In genomic region chr13:75326173-75327131, GRCh38 we compare ENCODE assay signal across 8 cellular contexts.
DNase-seq lines count a peak whose midpoint lies in the region; ATAC-seq, FAIRE-seq and TF ChIP-seq lines count a peak whose summit lies in the region.

No MANE protein-coding gene starts in this region.

- H3K9me3 ChIP-seq in K562 (replicated peaks; ENCODE audit: control insufficient read depth, insufficient read depth, low read depth, low read length): no peaks in the 10 kb centered on the region

- no peaks in the 10 kb centered on the region for H3K36me3 ChIP-seq in K562 (ENCODE audit: control insufficient read depth, insufficient read depth, low read length)

- H3K27me3 ChIP-seq in K562 (ENCODE audit: control insufficient read depth in 2 of 2, insufficient read depth in 2 of 2, low read length in 2 of 2): no peaks in the 10 kb centered on the region

- peaks cover 6 to 64% (median 50%) of the 10 kb centered on the region in 4 donors for H3K4me1 Mint-ChIP-seq in naive thymus-derived CD8-positive, alpha-beta T cell

- TF ChIP-seq RAD21 in K562 (CRISPR knock-in tag; conservative IDR thresholded peaks at IDR 0.05 in 1 of 2, IDR thresholded peaks at IDR 0.05 in 1 of 2): no peak; a peak in 1 of 4 replicates

- CTCF ChIA-PET in K562 (lab: Yijun Ruan, JAX; ENCODE audit: low intra/inter-chr PET ratio): no interaction called here

- POLR2A ChIA-PET in K562 (lab: Yijun Ruan, JAX): no interaction called here
- POLR2A ChIA-PET in naive thymus-derived CD8-positive, alpha-beta T cell (lab: Charles Lee): interaction anchor here (0.6 to 2.3 kb wide), 13 partner anchors 10 to 1700 kb away, joined by 3 to 10 read pairs (median 5); partner anchors contain the start of genes CLN5, COMMD6, FBXL3 and KCTD12

- TF ChIP-seq POLR2A in K562 (conservative IDR thresholded peaks at IDR 0.05): no peak

- peak; percentile 79 for TF ChIP-seq EP300 in K562 (IDR thresholded peaks at IDR 0.05; ENCODE audit: low read length)

- no TSS peak for BruUV-seq in K562 (replicated peaks; lab: Mats Ljungman, UMichigan)

- peak overlapping the region; percentile 78 for H3K4me2 ChIP-seq in K562 (ENCODE audit: insufficient read depth, low read length)

- H4K20me1 ChIP-seq in K562 (replicated peaks; ENCODE audit: control insufficient read depth, insufficient read depth, low read length): no peaks in the 10 kb centered on the region

- peak; percentile 75 for FAIRE-seq in K562 (lab: Jason Lieb, UNC)

- peak overlapping the region; percentile 75 for H2AFZ ChIP-seq in K562 (ENCODE audit: low read depth, low read length)

- H3K4me3 Mint-ChIP-seq in naive thymus-derived CD8-positive, alpha-beta T cell: peak overlapping the region; percentile 90 to 96 (median 94)

- peak overlapping the region; percentile 75 for H3K27ac ChIP-seq in K562 (ENCODE audit: extremely low read depth, low read depth, low read length)

- peak overlapping the region; percentile 28; the same call in 1 of the 2 replicates for H3K4me3 ChIP-seq in K562

- H3K4me1 ChIP-seq in K562 (replicated peaks in 1 of 2; ENCODE audit: control insufficient read depth in 2 of 2, insufficient read depth in 2 of 2, low read length in 2 of 2): peaks cover 0 to 6% of the 10 kb centered on the region in 2 experiments; a peak in 2 of 5 replicates

- H3K79me2 ChIP-seq in K562 (ENCODE audit: control insufficient read depth, insufficient read depth, low read length): no peaks in the 10 kb centered on the region

- TF ChIP-seq CTCF in K562 (IDR thresholded peaks at IDR 0.05 in 2 of 3, conservative IDR thresholded peaks at IDR 0.05 in 1 of 3; ENCODE audit: insufficient read depth in 2 of 3, low read depth in 1 of 3, low read length in 3 of 3): no peak

- H3K9ac ChIP-seq in K562 (ENCODE audit: insufficient read depth in 1 of 2, low read depth in 2 of 2, low read length in 2 of 2): peak overlapping the region; percentile 61 to 85

- no peaks in the 10 kb centered on the region for H3K27me3 Mint-ChIP-seq in naive thymus-derived CD8-positive, alpha-beta T cell

- H3K36me3 Mint-ChIP-seq in naive thymus-derived CD8-positive, alpha-beta T cell: peaks cover 0 to 8% (median 7%) of the 10 kb centered on the region in 3 donors

- in situ Hi-C loops in K562 (cut with MboI): no loop called here

- no peaks in the 10 kb centered on the region for H3K9me3 Mint-ChIP-seq in naive thymus-derived CD8-positive, alpha-beta T cell

- H3K27ac Mint-ChIP-seq in naive thymus-derived CD8-positive, alpha-beta T cell: peak overlapping the region; percentile 90 to 100 (median 98)

- H3K9me1 ChIP-seq in K562 (ENCODE audit: control insufficient read depth, insufficient read depth, low read length): no peaks in the 10 kb centered on the region

- peak; percentile 94 for ATAC-seq in GM18511 (IDR thresholded peaks at IDR 0.05; ENCODE audit: unreplicated experiment)
- peak; percentile 94 for ATAC-seq in HG02852 (IDR thresholded peaks at IDR 0.05; ENCODE audit: unreplicated experiment)
- peak; percentile 85 for ATAC-seq in K562
- peak; percentile 91 for ATAC-seq in naive thymus-derived CD8-positive, alpha-beta T cell

- intact Hi-C loops in K562 (cut with micrococcal nuclease): no loop called here

- DNase-seq in T-helper 1 cell: peak; percentile 17 to 85 (median 31)
- DNase-seq in K562 (ENCODE audit: extremely low read depth in 1 of 4, low spot score in 3 of 4): peak; percentile 33 to 62 (median 40)
- peak; percentile 12 to 88 (median 64) for DNase-seq in naive thymus-derived CD8-positive, alpha-beta T cell
- DNase-seq in HCEC 1CT: no peak
- DNase-seq in SKM-1 (lab: John Stamatoyannopoulos, UW; ENCODE audit: unreplicated experiment): no peak
- no peak for DNase-seq in NCI-H2029 treated with DMSO at 0.1 percent for 48 hours (lab: John Stamatoyannopoulos, UW)

- 11% methylated on average over 20 of the region's 21 CpGs for WGBS in K562 (ENCODE audit: insufficient coverage, low coverage, missing lambda C conversion rate)

TF ChIP-seq in K562, 482 proteins besides CTCF, POLR2A, EP300 and RAD21 (continues in another document):
- TF ChIP-seq FOS (IDR thresholded peaks at IDR 0.05; ENCODE audit: extremely low read depth, insufficient read length): no peak
- TF ChIP-seq ZBTB17 (CRISPR knock-in tag; IDR thresholded peaks at IDR 0.05): no peak
- TF ChIP-seq MTA2 (IDR thresholded peaks at IDR 0.05; ENCODE audit: low read depth): peak; percentile 76
- peak; percentile 83 for TF ChIP-seq MEIS2 (IDR thresholded peaks at IDR 0.05; ENCODE audit: partially characterized antibody)
- TF ChIP-seq SOX6 (IDR thresholded peaks at IDR 0.05): peak; percentile 92
- TF ChIP-seq XRCC4 (IDR thresholded peaks at IDR 0.05; ENCODE audit: extremely low read depth, insufficient read depth, insufficient read length): no peak
- 0 out of 2 replicates have a peak, but pooled peaks have one; percentile 26 for TF ChIP-seq RBFOX2 (IDR thresholded peaks at IDR 0.05; ENCODE audit: low read depth, low read length)
- peak; percentile 77 for TF ChIP-seq SMARCA4 (IDR thresholded peaks at IDR 0.05)
- no peak for TF ChIP-seq ZNF263 (CRISPR knock-in tag; IDR thresholded peaks at IDR 0.05; ENCODE audit: borderline replicate concordance)
- TF ChIP-seq SREBF2 (CRISPR knock-in tag; IDR thresholded peaks at IDR 0.05): no peak
- TF ChIP-seq HMG20B (CRISPR knock-in tag; IDR thresholded peaks at IDR 0.05): no peak
- TF ChIP-seq TFAP4 (CRISPR knock-in tag; IDR thresholded peaks at IDR 0.05; ENCODE audit: borderline replicate concordance): 0 out of 2 replicates have a peak, but pooled peaks have one; percentile 27
- 0 out of 2 replicates have a peak, but pooled peaks have one; percentile 37 for TF ChIP-seq MTA3 (IDR thresholded peaks at IDR 0.05; ENCODE audit: borderline replicate concordance)
- TF ChIP-seq ZFX (CRISPR knock-in tag; IDR thresholded peaks at IDR 0.05): no peak
- TF ChIP-seq FOXM1 (IDR thresholded peaks at IDR 0.05; ENCODE audit: low read depth): peak; percentile 80
- TF ChIP-seq FOXM1 (CRISPR knock-in tag; IDR thresholded peaks at IDR 0.05; ENCODE audit: low read depth): no peak
- TF ChIP-seq HMG20A (CRISPR knock-in tag; conservative IDR thresholded peaks at IDR 0.05): 0 out of 2 replicates have a peak, but pooled peaks have one; percentile 39
- TF ChIP-seq PBX2 (CRISPR knock-in tag; IDR thresholded peaks at IDR 0.05; ENCODE audit: low read depth): no peak
- TF ChIP-seq PBX2 (tag; conservative IDR thresholded peaks at IDR 0.05; ENCODE audit: low read depth): peak; percentile 68
- peak; percentile 51 for TF ChIP-seq RFX1 (IDR thresholded peaks at IDR 0.05)

Comparison
In these comparisons a context has a peak if more than half of its experiments do, and no peak if none do; other contexts are left out.
1. DNase-seq: peak in T-helper 1 cell (5 of 5), K562 (4 of 4) and naive thymus-derived CD8-positive, alpha-beta T cell (10 of 10); none in HCEC 1CT (single experiment), SKM-1 (single experiment) and NCI-H2029 treated with DMSO at 0.1 percent for 48 hours (single experiment).
2. Peak in every context shown above with its lines, with median percentiles within 50 percentile points of each other: ATAC-seq.